31 cellular contexts compared by ENCODE assay signal in genomic region chr16:49414651-49415050, GRCh38. TPM values are rescaled to one million over a fixed set of nuclear protein-coding genes. Genes with fewer than 3 reads are reported as not detected.
"Had no signal": no experiment of that assay in that cellular context is flagged by ENCODE, and none has a peak within 500 bp of the region (broad histone marks: within the 10 kb centered on the region; RNA-seq: fewer than 3 reads in every experiment).

No MANE protein-coding gene starts in this region.

- H3K27ac ChIP-seq: stomach, suprapubic skin, testis, thoracic aorta, thyroid gland, tibial artery, tibial nerve, transverse colon, upper lobe of left lung, upper lobe of right lung, uterus, vagina had no signal

- DNase-seq: stimulated activated CD4-positive, alpha-beta T cell treated with anti-CD3 and anti-CD28 coated beads, Interleukin-2, amount 100 ng/mL, for 48 hours; stimulated activated CD4-positive, alpha-beta T cell treated with anti-CD3 and anti-CD28 coated beads, Interleukin-4, amount 100 ng/mL, for 1 hour; stimulated activated CD4-positive, alpha-beta T cell treated with anti-CD3 and anti-CD28 coated beads, Interleukin-4, amount 100 ng/mL, for 24 hours; stimulated activated CD4-positive, alpha-beta T cell treated with anti-CD3 and anti-CD28 coated beads, Interleukin-4, amount 100 ng/mL, for 4 hours; stimulated activated CD8-positive, alpha-beta memory T cell treated with anti-CD3 and anti-CD28 coated beads, Interleukin-4, amount 100 ng/mL, for 48 hours; stimulated activated naive B cell treated with anti-CD40 and anti-IgM and Interleukin-4, amounts not matched to agents 10 μg/mL and 1 μg/mL and 100 μg/mL, for 72 hours; stimulated activated naive CD4-positive, alpha-beta T cell; stimulated activated naive CD4-positive, alpha-beta T cell treated with Interleukin-2 at 50 U/mL for 16 hours; stimulated activated naive CD8-positive, alpha-beta T cell treated with anti-CD3 and anti-CD28 coated beads, Interleukin-15, amount 100 ng/mL, for 72 hours; stimulated activated naive CD8-positive, alpha-beta T cell treated with anti-CD3 and anti-CD28 coated beads, Interleukin-15, Interleukin-2, amounts not matched to agents 100 U/mL and 50 U/mL, for 24 hours; stomach; substantia nigra; testis; thyroid gland; tibial artery; transverse colon; trophoblast cell; upper lobe of left lung; upper lobe of right lung; uterus had no signal

- ATAC-seq: stimulated activated effector memory CD8-positive, alpha-beta T cell treated with anti-CD3 and anti-CD28 coated beads, Interleukin-12 subunit alpha, Interleukin-12 subunit beta, amount 100 ng/mL, for 72 hours; stimulated activated memory B cell treated with anti-CD40 and anti-IgM and Interleukin-4, amounts not matched to agents 10 μg/mL and 1 μg/mL and 100 μg/mL, for 72 hours; stimulated activated naive B cell treated with anti-CD40 and anti-IgM and Interleukin-4, amounts not matched to agents 10 μg/mL and 1 μg/mL and 100 μg/mL, for 72 hours; stimulated activated naive CD8-positive, alpha-beta T cell treated with anti-CD3 and anti-CD28 coated beads, Interleukin-15, amount 100 ng/mL, for 72 hours; stimulated activated naive CD8-positive, alpha-beta T cell treated with anti-CD3 and anti-CD28 coated beads, Interleukin-15, Interleukin-2, amounts not matched to agents 100 U/mL and 50 U/mL, for 24 hours; upper lobe of right lung had no signal

- H3K36me3 ChIP-seq: stomach, suprapubic skin, thoracic aorta, thyroid gland, tibial artery, tibial nerve, transverse colon, upper lobe of left lung, upper lobe of right lung, uterus, vagina had no signal

- H3K4me1 ChIP-seq: suprapubic skin, testis, thyroid gland, tibial artery, tibial nerve, transverse colon, upper lobe of left lung, upper lobe of right lung, uterus, vagina had no signal

- H3K4me3 ChIP-seq: stomach, suprapubic skin, testis, thoracic aorta, thyroid gland, tibial artery, tibial nerve, transverse colon, upper lobe of left lung, upper lobe of right lung, uterus, vagina had no signal

- H3K9me3 ChIP-seq: stomach, suprapubic skin, testis, thoracic aorta, thyroid gland, tibial artery, transverse colon, upper lobe of left lung, upper lobe of right lung, uterus, vagina had no signal

- H3K27me3 ChIP-seq: testis, thyroid gland, tibial nerve, transverse colon, upper lobe of left lung, upper lobe of right lung, uterus, vagina had no signal

RNA-seq across cellular contexts. Expression of gene C16orf78, which starts 41.0 kb away (rescaled TPM):
- total RNA-seq: stomach, subcutaneous adipose tissue, suprapubic skin, temporal lobe, thoracic aorta, thyroid gland, tibial nerve, transverse colon, upper lobe of left lung, upper lobe of right lung, ureter, urinary bladder, uterus, vagina had no signal
- polyA plus RNA-seq: stomach, thymus, urinary bladder had no signal
